In genomic region chr1:230643887-230644286, GRCh38 we compare ENCODE assay signal across 9 cellular contexts. TPM values are rescaled to one million over a fixed set of nuclear protein-coding genes. Genes with fewer than 3 reads are reported as not detected.
DNase-seq lines count a peak whose midpoint lies in the region; ATAC-seq and TF ChIP-seq lines count a peak whose summit lies in the region.
"Had no signal": no experiment of that assay in that cellular context is flagged by ENCODE, and none has a peak within 500 bp of the region (broad histone marks: within the 10 kb centered on the region; RNA-seq: fewer than 3 reads in every experiment).

No MANE protein-coding gene starts in this region.

- H3K9me2 ChIP-seq in OCI-LY7 (ENCODE audit: insufficient read depth, low read length), result no peaks in the 10 kb centered on the region

- peaks cover 12% of the 10 kb centered on the region for H3K36me3 ChIP-seq in OCI-LY7 (ENCODE audit: insufficient read depth, low read length)
- H3K36me3 ChIP-seq in testis (ENCODE audit: low read depth, missing control alignments), result no peaks in the 10 kb centered on the region

- H2AFZ ChIP-seq in OCI-LY7 (ENCODE audit: low read length), result no peak overlapping the region

- BruUV-seq in OCI-LY7 (replicated peaks; lab: Mats Ljungman, UMichigan), result no TSS peak

- H3K36me3 Mint-ChIP-seq in activated T-cell treated with anti-CD3 and anti-CD28 coated beads, Interleukin-2, amount 50 U/mL, for 24 hours (ENCODE audit: low read depth), result peaks cover 41% of the 10 kb centered on the region
- H3K36me3 Mint-ChIP-seq in stimulated activated effector memory CD8-positive, alpha-beta T cell treated with anti-CD3 and anti-CD28 coated beads, Interleukin-12 subunit alpha, Interleukin-12 subunit beta, amount 100 ng/mL, for 72 hours, result peaks cover 22% of the 10 kb centered on the region

- peaks cover 19% of the 10 kb centered on the region for H4K20me1 ChIP-seq in OCI-LY7 (ENCODE audit: insufficient read depth, low read length)

- WGBS in testis, 2 donors, result 46 to 54% methylated on average over 4 of the region's 4 CpGs

- intact Hi-C loops in OCI-LY7 (cut with micrococcal nuclease; ENCODE audit: unreplicated experiment), result loop anchor here (2.0 to 5.0 kb wide), 3 partner anchors 223 to 883 kb away; partner anchors contain the start of genes ARV1, C1orf198, TSNAX and TTC13
- intact Hi-C loops in testis (cut with DNase I; ENCODE audit: low total_unique reads), result no loop called here

- peak overlapping the region; percentile 98 for H3K4me3 Mint-ChIP-seq in activated T-cell treated with anti-CD3 and anti-CD28 coated beads, Interleukin-2, amount 50 U/mL, for 24 hours
- H3K4me3 Mint-ChIP-seq in stimulated activated effector memory CD8-positive, alpha-beta T cell treated with anti-CD3 and anti-CD28 coated beads, Interleukin-12 subunit alpha, Interleukin-12 subunit beta, amount 100 ng/mL, for 72 hours, result peak overlapping the region; percentile 97

- H3K4me1 Mint-ChIP-seq in activated T-cell treated with anti-CD3 and anti-CD28 coated beads, Interleukin-2, amount 50 U/mL, for 24 hours (ENCODE audit: low read depth), result peaks cover 60% of the 10 kb centered on the region
- peaks cover 45% of the 10 kb centered on the region for H3K4me1 Mint-ChIP-seq in stimulated activated effector memory CD8-positive, alpha-beta T cell treated with anti-CD3 and anti-CD28 coated beads, Interleukin-12 subunit alpha, Interleukin-12 subunit beta, amount 100 ng/mL, for 72 hours

- H3K9me3 ChIP-seq in OCI-LY7 (ENCODE audit: low read length), result no peaks in the 10 kb centered on the region
- H3K9me3 ChIP-seq in testis, result no peaks in the 10 kb centered on the region

- H3K79me2 ChIP-seq in OCI-LY7 (ENCODE audit: insufficient read depth, low read depth, low read length), result peaks cover 62% of the 10 kb centered on the region

- peaks cover 3% of the 10 kb centered on the region for H3K27me3 Mint-ChIP-seq in activated T-cell treated with anti-CD3 and anti-CD28 coated beads, Interleukin-2, amount 50 U/mL, for 24 hours

- H3K27ac Mint-ChIP-seq in activated T-cell treated with anti-CD3 and anti-CD28 coated beads, Interleukin-2, amount 50 U/mL, for 24 hours, result peak overlapping the region; percentile 96
- no peak overlapping the region for H3K27ac Mint-ChIP-seq in stimulated activated effector memory CD8-positive, alpha-beta T cell treated with anti-CD3 and anti-CD28 coated beads, Interleukin-12 subunit alpha, Interleukin-12 subunit beta, amount 100 ng/mL, for 72 hours

- peak overlapping the region; percentile 82 for H3K4me3 ChIP-seq in OCI-LY7 (ENCODE audit: low read depth, low read length, poor library complexity, severe bottlenecking)
- peak overlapping the region; percentile 16 for H3K4me3 ChIP-seq in epithelial cell of esophagus (ENCODE audit: low read length)
- H3K4me3 ChIP-seq in testis, result no peak overlapping the region

- H3K4me1 ChIP-seq in OCI-LY7 (ENCODE audit: insufficient read depth, low read length, poor library complexity, severe bottlenecking) (peaks cover 18% of the 10 kb centered on the region), testis (peaks cover 7% of the 10 kb centered on the region)

- no peak for ATAC-seq in stimulated activated effector memory CD8-positive, alpha-beta T cell treated with anti-CD3 and anti-CD28 coated beads, Interleukin-12 subunit alpha, Interleukin-12 subunit beta, amount 100 ng/mL, for 72 hours

- no peak overlapping the region for H3K27ac ChIP-seq in OCI-LY7 (ENCODE audit: low read depth, low read length, poor library complexity, severe bottlenecking)
- no peak overlapping the region for H3K27ac ChIP-seq in testis

- no peak for DNase-seq in activated T-cell treated with anti-CD3 and anti-CD28 coated beads, Interleukin-2, amount 50 U/mL, for 24 hours
- no peak for DNase-seq in activated T-cell treated with anti-CD3 and anti-CD28 coated beads, Interleukin-2, amount 50 U/mL, for 1 hour
- DNase-seq in OCI-LY7 (ENCODE audit: low spot score) (peak; percentile 35), epithelial cell of esophagus (ENCODE audit: low read depth) (peak; percentile 9), testis (no peak), DMS79 (lab: John Stamatoyannopoulos, UW) (no peak), retina (no peak)
- DNase-seq in stimulated activated effector memory CD8-positive, alpha-beta T cell treated with anti-CD3 and anti-CD28 coated beads, Interleukin-12 subunit alpha, Interleukin-12 subunit beta, amount 100 ng/mL, for 72 hours (ENCODE audit: low spot score in 2 of 2), result no peak
- DNase-seq: foreskin melanocyte had no signal

- CTCF ChIA-PET in OCI-LY7 (lab: Charles Lee; ENCODE audit: unreplicated experiment), result no interaction called here

- TF ChIP-seq CTCF in OCI-LY7 (conservative IDR thresholded peaks at IDR 0.05; ENCODE audit: low read length) (peak; percentile 29; the same call in 1 of the 2 replicates), epithelial cell of esophagus (IDR thresholded peaks at IDR 0.05; ENCODE audit: insufficient read depth, low read depth, low read length, missing control alignments) (no peak), testis (IDR thresholded peaks at IDR 0.05) (no peak)

- no peaks in the 10 kb centered on the region for H3K27me3 ChIP-seq in testis

- H3K9me3 Mint-ChIP-seq in activated T-cell treated with anti-CD3 and anti-CD28 coated beads, Interleukin-2, amount 50 U/mL, for 24 hours, result no peaks in the 10 kb centered on the region
- no peaks in the 10 kb centered on the region for H3K9me3 Mint-ChIP-seq in stimulated activated effector memory CD8-positive, alpha-beta T cell treated with anti-CD3 and anti-CD28 coated beads, Interleukin-12 subunit alpha, Interleukin-12 subunit beta, amount 100 ng/mL, for 72 hours

- TF ChIP-seq POLR2A in testis (IDR thresholded peaks at IDR 0.05), result no peak

- POLR2A ChIA-PET in OCI-LY7 (lab: Charles Lee), result interaction anchor here (0.8 to 1.6 kb wide), 6 partner anchors 16 to 571 kb away, joined by 3 to 5 read pairs (median 3); no protein-coding TSS in a partner anchor

- peak overlapping the region; percentile 95 for H3K4me2 ChIP-seq in OCI-LY7 (ENCODE audit: low read length)

RNA-seq across cellular contexts. Expression of gene COG2, which starts 1.6 kb away (rescaled TPM):
- total RNA-seq in OCI-LY7 (2014; rRNA removed; shearing (Covaris generic)), result 30.5 and 47.9 TPM in 2 replicates
- total RNA-seq in OCI-LY7 (2022) (33.8 and 35.3 TPM in 2 replicates), testis (10 to 100 TPM; 29.4 to 34.6 TPM)
- 23.7 TPM for polyA plus RNA-seq in testis (ENCODE audit: insufficient read depth, low read depth, low replicate concordance)

Comparison
In these comparisons a context has a peak if more than half of its experiments do, and no peak if none do; other contexts are left out.
1. DNase-seq: peak in OCI-LY7 (single experiment) and epithelial cell of esophagus (single experiment); none in activated T-cell treated with anti-CD3 and anti-CD28 coated beads, Interleukin-2, amount 50 U/mL, for 24 hours (single experiment), activated T-cell treated with anti-CD3 and anti-CD28 coated beads, Interleukin-2, amount 50 U/mL, for 1 hour (single experiment), stimulated activated effector memory CD8-positive, alpha-beta T cell treated with anti-CD3 and anti-CD28 coated beads, Interleukin-12 subunit alpha, Interleukin-12 subunit beta, amount 100 ng/mL, for 72 hours (0 of 2), testis (single experiment), DMS79 (single experiment) and retina (single experiment).
2. H3K4me3 ChIP-seq: peak in OCI-LY7 (single experiment) and epithelial cell of esophagus (single experiment); none in testis (0 of 2).